ENCODE assay signal across 13 cellular contexts in genomic region chr19:33401683-33402420, GRCh38.
"Had no signal": no experiment of that assay in that cellular context is flagged by ENCODE, and none has a peak within 500 bp of the region (broad histone marks: within the 10 kb centered on the region; RNA-seq: fewer than 3 reads in every experiment).

No MANE protein-coding gene starts in this region.

- H3K27me3 ChIP-seq: ovary, thyroid gland had no signal

- H3K4me2 ChIP-seq: smooth muscle cell had no signal

- H3K27me3 Mint-ChIP-seq: activated CD4-positive, alpha-beta memory T cell treated with anti-CD3 and anti-CD28 coated beads for 36 hours; memory B cell had no signal

- DNase-seq: activated CD4-positive, alpha-beta memory T cell treated with anti-CD3 and anti-CD28 coated beads for 36 hours; activated CD4-positive, alpha-beta T cell treated with anti-CD3 and anti-CD28 coated beads for 1 hour; activated gamma-delta T cell; activated T-cell treated with anti-CD3 and anti-CD28 coated beads, Interleukin-2, amount 50 U/mL, for 48 hours; kidney glomerular epithelial cell; SW 1271 had no signal

- H3K27ac ChIP-seq: ovary, thyroid gland had no signal

- H3K36me3 Mint-ChIP-seq: activated CD4-positive, alpha-beta memory T cell treated with anti-CD3 and anti-CD28 coated beads for 36 hours; memory B cell had no signal

- ATAC-seq: stimulated activated effector memory CD8-positive, alpha-beta T cell treated with anti-CD3 and anti-CD28 coated beads, Interleukin-12 subunit alpha, Interleukin-12 subunit beta, amount 100 ng/mL, for 72 hours had no signal

- H3K9me3 Mint-ChIP-seq: activated CD4-positive, alpha-beta memory T cell treated with anti-CD3 and anti-CD28 coated beads for 36 hours; memory B cell; nephron; stimulated activated effector memory CD8-positive, alpha-beta T cell treated with anti-CD3 and anti-CD28 coated beads, Interleukin-12 subunit alpha, Interleukin-12 subunit beta, amount 100 ng/mL, for 72 hours; T-helper 2 cell treated with Interferon-gamma antibody and Interleukin-4, amounts not matched to agents 5 μg/mL and 100 μg/mL, for 36 hours had no signal

- H3K36me3 ChIP-seq: ovary, thyroid gland had no signal

- H3K4me3 Mint-ChIP-seq: activated CD4-positive, alpha-beta memory T cell treated with anti-CD3 and anti-CD28 coated beads for 36 hours; memory B cell; nephron; stimulated activated effector memory CD8-positive, alpha-beta T cell treated with anti-CD3 and anti-CD28 coated beads, Interleukin-12 subunit alpha, Interleukin-12 subunit beta, amount 100 ng/mL, for 72 hours; T-helper 2 cell treated with Interferon-gamma antibody and Interleukin-4, amounts not matched to agents 5 μg/mL and 100 μg/mL, for 36 hours had no signal

- H3K4me3 ChIP-seq: ovary, smooth muscle cell, thyroid gland had no signal

- H3K27ac Mint-ChIP-seq: activated CD4-positive, alpha-beta memory T cell treated with anti-CD3 and anti-CD28 coated beads for 36 hours; memory B cell; nephron; stimulated activated effector memory CD8-positive, alpha-beta T cell treated with anti-CD3 and anti-CD28 coated beads, Interleukin-12 subunit alpha, Interleukin-12 subunit beta, amount 100 ng/mL, for 72 hours; T-helper 2 cell treated with Interferon-gamma antibody and Interleukin-4, amounts not matched to agents 5 μg/mL and 100 μg/mL, for 36 hours had no signal

- H3K9me3 ChIP-seq: ovary, thyroid gland had no signal
